Comparison of ENCODE assay signal across 19 cellular contexts in genomic region chr1:178954291-178954690, GRCh38.
"Had no signal": no experiment of that assay in that cellular context is flagged by ENCODE, and none has a peak within 500 bp of the region (broad histone marks: within the 10 kb centered on the region; RNA-seq: fewer than 3 reads in every experiment).

No MANE protein-coding gene starts in this region.

- H3K4me3 ChIP-seq: adrenal gland, heart right ventricle, right atrium auricular region, transverse colon had no signal

- H3K9ac ChIP-seq: SK-N-SH had no signal

- H3K4me1 Mint-ChIP-seq: activated B cell treated with CpG ODN at 0.5 μM for 24 hours; activated CD4-positive, alpha-beta T cell treated with anti-CD3 and anti-CD28 coated beads, Interleukin-2, amount 10 ng/mL, durations not matched to agents 24 days and 14 days; naive B cell had no signal

- H3K4me2 ChIP-seq: SK-N-SH had no signal

- H3K9me3 Mint-ChIP-seq: activated B cell treated with CpG ODN at 0.5 μM for 24 hours; activated CD4-positive, alpha-beta T cell treated with anti-CD3 and anti-CD28 coated beads, Interleukin-2, amount 10 ng/mL, durations not matched to agents 24 days and 14 days; activated T-helper 2 cell treated with anti-CD3 and anti-CD28 coated beads, Interferon-gamma antibody, Interleukin-2, Interleukin-4, amounts not matched to agents 10 μg/mL and 5 μg/mL and 100 μg/mL, durations not matched to agents 14 hours and 24 hours and 36 hours; endodermal cell; stimulated activated effector memory CD8-positive, alpha-beta T cell treated with anti-CD3 and anti-CD28 coated beads, Interleukin-12 subunit alpha, Interleukin-12 subunit beta, amount 100 ng/mL, for 72 hours had no signal

- H3K4me1 ChIP-seq: adrenal gland had no signal

- H3K36me3 ChIP-seq: adrenal gland, heart right ventricle, right atrium auricular region, transverse colon had no signal

- FAIRE-seq: islet of Langerhans, small intestine had no signal

- ATAC-seq: stimulated activated effector memory CD8-positive, alpha-beta T cell treated with anti-CD3 and anti-CD28 coated beads, Interleukin-12 subunit alpha, Interleukin-12 subunit beta, amount 100 ng/mL, for 72 hours had no signal

- DNase-seq: activated B cell treated with CpG ODN at 0.5 μM for 24 hours; activated CD4-positive, alpha-beta T cell treated with anti-CD3 and anti-CD28 coated beads, Interleukin-2, amount 10 ng/mL, durations not matched to agents 24 days and 14 days; activated naive CD4-positive, alpha-beta T cell treated with anti-CD3 and anti-CD28 coated beads, Interleukin-2, amount 50 U/mL, for 16 hours; activated T-cell treated with anti-CD3 and anti-CD28 coated beads for 4 hours; adrenal gland; central memory CD4-positive, alpha-beta T cell; erythroblast; foreskin melanocyte; heart right ventricle; mesendoderm; naive B cell; SK-N-SH; small intestine; transverse colon had no signal

- H3K9me3 ChIP-seq: adrenal gland, heart right ventricle, right atrium auricular region, SK-N-SH, transverse colon had no signal

- H3K27ac Mint-ChIP-seq: activated B cell treated with CpG ODN at 0.5 μM for 24 hours; activated CD4-positive, alpha-beta T cell treated with anti-CD3 and anti-CD28 coated beads, Interleukin-2, amount 10 ng/mL, durations not matched to agents 24 days and 14 days; activated T-helper 2 cell treated with anti-CD3 and anti-CD28 coated beads, Interferon-gamma antibody, Interleukin-2, Interleukin-4, amounts not matched to agents 10 μg/mL and 5 μg/mL and 100 μg/mL, durations not matched to agents 14 hours and 24 hours and 36 hours; endodermal cell; naive B cell; stimulated activated effector memory CD8-positive, alpha-beta T cell treated with anti-CD3 and anti-CD28 coated beads, Interleukin-12 subunit alpha, Interleukin-12 subunit beta, amount 100 ng/mL, for 72 hours had no signal

- H3K4me3 Mint-ChIP-seq: activated B cell treated with CpG ODN at 0.5 μM for 24 hours; activated CD4-positive, alpha-beta T cell treated with anti-CD3 and anti-CD28 coated beads, Interleukin-2, amount 10 ng/mL, durations not matched to agents 24 days and 14 days; endodermal cell; naive B cell; stimulated activated effector memory CD8-positive, alpha-beta T cell treated with anti-CD3 and anti-CD28 coated beads, Interleukin-12 subunit alpha, Interleukin-12 subunit beta, amount 100 ng/mL, for 72 hours had no signal

- H3K27me3 ChIP-seq: adrenal gland, heart right ventricle, right atrium auricular region, transverse colon had no signal

- H3K36me3 Mint-ChIP-seq: naive B cell; stimulated activated effector memory CD8-positive, alpha-beta T cell treated with anti-CD3 and anti-CD28 coated beads, Interleukin-12 subunit alpha, Interleukin-12 subunit beta, amount 100 ng/mL, for 72 hours had no signal
